Comparison of ENCODE assay signal across 9 cellular contexts in genomic region chr2:3576325-3576630, GRCh38. TPM values are rescaled to one million over a fixed set of nuclear protein-coding genes. Genes with fewer than 3 reads are reported as not detected.
A peak's percentile ranks its signal among the peaks of the same experiment; 100 is the strongest.
DNase-seq lines count a peak whose midpoint lies in the region; ATAC-seq and TF ChIP-seq lines count a peak whose summit lies in the region.
"Not testable (repeated sequence)": the region's sequence is repeated elsewhere in the genome, so short reads cannot be mapped to it uniquely, and the experiment has no call there.
"Had no signal": no experiment of that assay in that cellular context is flagged by ENCODE, and none has a peak within 500 bp of the region (broad histone marks: within the 10 kb centered on the region; RNA-seq: fewer than 3 reads in every experiment).

No MANE protein-coding gene starts in this region.

- H3K9me3 Mint-ChIP-seq in GM23338; activated T-helper 2 cell treated with anti-CD3 and anti-CD28 coated beads, Interferon-gamma antibody, Interleukin-2, Interleukin-4, amounts not matched to agents 10 μg/mL and 5 μg/mL and 100 μg/mL, durations not matched to agents 14 hours and 24 hours and 36 hours; dendritic cell treated with granulocyte-macrophage colony-stimulating factor and Interleukin-4, amounts not matched to agents 40 ng/mL and 50 ng/mL, for 4 days: not testable (repeated sequence)

- H3K79me2 ChIP-seq in GM23338 (replicated peaks; ENCODE audit: insufficient read depth) = peaks cover 62% of the 10 kb centered on the region

- peaks cover 36% of the 10 kb centered on the region for H3F3A ChIP-seq in GM23338 (replicated peaks; ENCODE audit: low read depth)

- DNase-seq in GM23338 (ENCODE audit: low spot score); Peyer's patch; activated T-helper 2 cell treated with anti-CD3 and anti-CD28 coated beads, Interferon-gamma antibody, Interleukin-2, Interleukin-4, amounts not matched to agents 10 μg/mL and 5 μg/mL and 100 μg/mL, durations not matched to agents 14 hours and 24 hours and 36 hours (ENCODE audit: low spot score); right atrium auricular region (ENCODE audit: low spot score): not testable (repeated sequence)

- peaks cover 51% of the 10 kb centered on the region for H4K20me1 ChIP-seq in GM23338 (replicated peaks; ENCODE audit: insufficient read depth)

- peaks cover 31% of the 10 kb centered on the region for H3K4me1 Mint-ChIP-seq in GM23338
- peaks cover 34% of the 10 kb centered on the region for H3K4me1 Mint-ChIP-seq in activated T-helper 2 cell treated with anti-CD3 and anti-CD28 coated beads, Interferon-gamma antibody, Interleukin-2, Interleukin-4, amounts not matched to agents 10 μg/mL and 5 μg/mL and 100 μg/mL, durations not matched to agents 14 hours and 24 hours and 36 hours (ENCODE audit: low read depth)
- H3K4me1 Mint-ChIP-seq in dendritic cell treated with granulocyte-macrophage colony-stimulating factor and Interleukin-4, amounts not matched to agents 40 ng/mL and 50 ng/mL, for 4 days (ENCODE audit: low read depth) = peaks cover 42% of the 10 kb centered on the region

- H3K4me1 ChIP-seq in GM23338 (ENCODE audit: insufficient read depth) (peaks cover 15% of the 10 kb centered on the region), Peyer's patch (peaks cover 0 to 33% (median 0%) of the 10 kb centered on the region in 4 donors), right atrium auricular region (peaks cover 0 to 48% of the 10 kb centered on the region in 2 donors), muscle layer of duodenum (ENCODE audit: control insufficient read depth in 1 of 2, insufficient read depth in 2 of 2, low read length in 2 of 2) (peaks cover 7 to 32% of the 10 kb centered on the region in 2 donors), skeletal muscle tissue (ENCODE audit: control insufficient read depth in 3 of 3, insufficient read depth in 3 of 3, low read length in 3 of 3) (peaks cover 10 to 30% (median 15%) of the 10 kb centered on the region in 3 donors)

- peak overlapping the region; percentile 99 for H3K27ac Mint-ChIP-seq in GM23338
- peak overlapping the region; percentile 90 for H3K27ac Mint-ChIP-seq in activated T-helper 2 cell treated with anti-CD3 and anti-CD28 coated beads, Interferon-gamma antibody, Interleukin-2, Interleukin-4, amounts not matched to agents 10 μg/mL and 5 μg/mL and 100 μg/mL, durations not matched to agents 14 hours and 24 hours and 36 hours
- peak overlapping the region; percentile 93 for H3K27ac Mint-ChIP-seq in dendritic cell treated with granulocyte-macrophage colony-stimulating factor and Interleukin-4, amounts not matched to agents 40 ng/mL and 50 ng/mL, for 4 days

- H3K4me3 ChIP-seq in GM23338 = peak overlapping the region; percentile 99
- peak overlapping the region; percentile 73 to 96 (median 82) for H3K4me3 ChIP-seq in Peyer's patch
- H3K4me3 ChIP-seq in right atrium auricular region = peak overlapping the region; percentile 88 to 91
- peak overlapping the region; percentile 78 to 82 for H3K4me3 ChIP-seq in muscle layer of duodenum (ENCODE audit: low read depth in 1 of 2, low read length in 2 of 2)
- H3K4me3 ChIP-seq in skeletal muscle tissue (ENCODE audit: low read length in 3 of 3) = peak overlapping the region; percentile 80 to 87 (median 82)

- H3K9me3 ChIP-seq in Peyer's patch; right atrium auricular region; muscle layer of duodenum (ENCODE audit: control insufficient read depth in 1 of 2, low read length in 2 of 2); skeletal muscle tissue (ENCODE audit: control insufficient read depth in 3 of 3, low read length in 3 of 3): not testable (repeated sequence)

- H3K36me3 Mint-ChIP-seq in GM23338 (ENCODE audit: low read depth) = peaks cover 59% of the 10 kb centered on the region
- H3K36me3 Mint-ChIP-seq in activated T-helper 2 cell treated with anti-CD3 and anti-CD28 coated beads, Interferon-gamma antibody, Interleukin-2, Interleukin-4, amounts not matched to agents 10 μg/mL and 5 μg/mL and 100 μg/mL, durations not matched to agents 14 hours and 24 hours and 36 hours (ENCODE audit: low read depth) = peaks cover 60% of the 10 kb centered on the region
- H3K36me3 Mint-ChIP-seq in dendritic cell treated with granulocyte-macrophage colony-stimulating factor and Interleukin-4, amounts not matched to agents 40 ng/mL and 50 ng/mL, for 4 days (ENCODE audit: low read depth) = peaks cover 65% of the 10 kb centered on the region

- H3K4me3 Mint-ChIP-seq in GM23338 = peak overlapping the region; percentile 99
- H3K4me3 Mint-ChIP-seq in activated T-helper 2 cell treated with anti-CD3 and anti-CD28 coated beads, Interferon-gamma antibody, Interleukin-2, Interleukin-4, amounts not matched to agents 10 μg/mL and 5 μg/mL and 100 μg/mL, durations not matched to agents 14 hours and 24 hours and 36 hours (ENCODE audit: low read depth) = peak overlapping the region; percentile 93
- H3K4me3 Mint-ChIP-seq in dendritic cell treated with granulocyte-macrophage colony-stimulating factor and Interleukin-4, amounts not matched to agents 40 ng/mL and 50 ng/mL, for 4 days = peak overlapping the region; percentile 89

- H3K36me3 ChIP-seq in GM23338 (ENCODE audit: insufficient read depth) (peaks cover 50% of the 10 kb centered on the region), Peyer's patch (peaks cover 0 to 51% (median 3%) of the 10 kb centered on the region in 3 donors), right atrium auricular region (peaks cover 54% of the 10 kb centered on the region), muscle layer of duodenum (ENCODE audit: control insufficient read depth in 1 of 2, insufficient read depth in 2 of 2, low read length in 2 of 2) (peaks cover 34 to 49% of the 10 kb centered on the region in 2 donors), skeletal muscle tissue (ENCODE audit: control insufficient read depth in 3 of 3, insufficient read depth in 3 of 3, low read length in 3 of 3) (peaks cover 19 to 43% (median 42%) of the 10 kb centered on the region in 3 donors)

- peaks cover 13% of the 10 kb centered on the region for H3K27me3 Mint-ChIP-seq in GM23338 (ENCODE audit: insufficient read depth, low read depth, poor library complexity)
- not testable (repeated sequence) for H3K27me3 Mint-ChIP-seq in activated T-helper 2 cell treated with anti-CD3 and anti-CD28 coated beads, Interferon-gamma antibody, Interleukin-2, Interleukin-4, amounts not matched to agents 10 μg/mL and 5 μg/mL and 100 μg/mL, durations not matched to agents 14 hours and 24 hours and 36 hours (ENCODE audit: low read depth); dendritic cell treated with granulocyte-macrophage colony-stimulating factor and Interleukin-4, amounts not matched to agents 40 ng/mL and 50 ng/mL, for 4 days

- peak overlapping the region; percentile 80 for H3K27ac ChIP-seq in 22Rv1
- H3K27ac ChIP-seq in GM23338 (ENCODE audit: low read depth) = peak overlapping the region; percentile 94
- peak overlapping the region in 3 of 4 donors; percentile 86 to 94 (median 91) for H3K27ac ChIP-seq in Peyer's patch
- H3K27ac ChIP-seq in right atrium auricular region = peak overlapping the region; percentile 90 to 96
- peak overlapping the region; percentile 81 for H3K27ac ChIP-seq in muscle layer of duodenum (ENCODE audit: low read length)
- H3K27ac ChIP-seq in skeletal muscle tissue (ENCODE audit: low read depth, low read length) = peak overlapping the region; percentile 89

- not testable (repeated sequence) for ATAC-seq in GM23338

- peak overlapping the region; percentile 88 to 90 (median 89) for H3K9ac ChIP-seq in skeletal muscle tissue (ENCODE audit: low read depth in 1 of 3, low read length in 3 of 3)

- not testable (repeated sequence) for TF ChIP-seq CTCF in 22Rv1 (IDR thresholded peaks at IDR 0.05); GM23338 (conservative IDR thresholded peaks at IDR 0.05; ENCODE audit: low read depth in 2 of 2); Peyer's patch (IDR thresholded peaks at IDR 0.05); right atrium auricular region (IDR thresholded peaks at IDR 0.05)

- intact Hi-C loops in activated T-helper 2 cell treated with anti-CD3 and anti-CD28 coated beads, Interferon-gamma antibody, Interleukin-2, Interleukin-4, amounts not matched to agents 10 μg/mL and 5 μg/mL and 100 μg/mL, durations not matched to agents 14 hours and 24 hours and 36 hours (cut with micrococcal nuclease) = loop anchor here (5.0 kb wide), 1 partner anchor 354 kb away; no protein-coding TSS in a partner anchor
- intact Hi-C loops in dendritic cell treated with granulocyte-macrophage colony-stimulating factor and Interleukin-4, amounts not matched to agents 40 ng/mL and 50 ng/mL, for 4 days (cut with micrococcal nuclease) = loop anchor here (5.0 kb wide), 1 partner anchor 199 kb away; the partner anchor contains the start of genes EIPR1 and TRAPPC12

- not testable (repeated sequence) for H3K9me2 ChIP-seq in GM23338 (ENCODE audit: insufficient read depth)

- H3K4me2 ChIP-seq in GM23338 = peak overlapping the region; percentile 92

- not testable (repeated sequence) for TF ChIP-seq POLR2A in Peyer's patch (IDR thresholded peaks at IDR 0.05)

- not testable (repeated sequence) for H2AFZ ChIP-seq in GM23338

- not testable (repeated sequence) for H3K27me3 ChIP-seq in GM23338 (ENCODE audit: insufficient read depth); Peyer's patch; right atrium auricular region; muscle layer of duodenum (ENCODE audit: low read depth, low read length); skeletal muscle tissue (ENCODE audit: control insufficient read depth in 3 of 3, insufficient read depth in 3 of 3, low read length in 3 of 3)

RNA-seq across cellular contexts. Expression of gene RPS7, which starts 1.2 kb away (rescaled TPM):
- total RNA-seq in GM23338 (2014; rRNA removed; shearing (Covaris generic)) = 2,575 and 2,742 TPM in 2 replicates
- 2,161 and 2,244 TPM in 2 replicates for polyA plus RNA-seq in GM23338 (2016; fragmentation: Nextera tagmentation; extraction: Ambion mirVana)
- 1,000 to 10,000 TPM in 3 of 4 donors, 100 to 1,000 TPM in 1; 855 to 2,886 (median 1,081) TPM for total RNA-seq in Peyer's patch
- 1,612 and 1,642 TPM in 2 replicates for total RNA-seq in activated T-helper 2 cell treated with anti-CD3 and anti-CD28 coated beads, Interferon-gamma antibody, Interleukin-2, Interleukin-4, amounts not matched to agents 10 μg/mL and 5 μg/mL and 100 μg/mL, durations not matched to agents 14 hours and 24 hours and 36 hours
- total RNA-seq in right atrium auricular region = 1,000 to 10,000 TPM; 1,479 to 1,487 TPM
- 2,490 TPM for total RNA-seq in skeletal muscle tissue

RNA-seq across cellular contexts. Expression of gene RNASEH1, which starts 18.1 kb away (rescaled TPM):
- 33.2 and 42.0 TPM in 2 replicates for total RNA-seq in GM23338 (2014; rRNA removed; shearing (Covaris generic))
- polyA plus RNA-seq in GM23338 (2016; fragmentation: Nextera tagmentation; extraction: Ambion mirVana) = 35.5 and 40.7 TPM in 2 replicates
- total RNA-seq in Peyer's patch = 10 to 100 TPM in 3 of 4 donors, 1 to 10 TPM in 1; 8.2 to 42.9 (median 14.8) TPM
- 29.0 and 30.3 TPM in 2 replicates for total RNA-seq in activated T-helper 2 cell treated with anti-CD3 and anti-CD28 coated beads, Interferon-gamma antibody, Interleukin-2, Interleukin-4, amounts not matched to agents 10 μg/mL and 5 μg/mL and 100 μg/mL, durations not matched to agents 14 hours and 24 hours and 36 hours
- total RNA-seq in right atrium auricular region = 10 to 100 TPM; 16.9 to 18.6 TPM
- 14.6 TPM for total RNA-seq in skeletal muscle tissue

RNA-seq across cellular contexts. Expression of gene COLEC11, which starts 18.6 kb away (rescaled TPM):
- 0.43 and 1.3 TPM in 2 replicates for total RNA-seq in GM23338 (2014; rRNA removed; shearing (Covaris generic))
- polyA plus RNA-seq in GM23338 (2016; fragmentation: Nextera tagmentation; extraction: Ambion mirVana) = 1.5 and 1.8 TPM in 2 replicates
- total RNA-seq in Peyer's patch (1 to 10 TPM in 2 of 4 donors, under 1 TPM in 1, not detected in 1; 0.70 to 5.8 (median 1.1) TPM), right atrium auricular region (10 to 100 TPM; 27.8 to 56.6 TPM), skeletal muscle tissue (not detected)
- 0.11 TPM in 1 of 2 replicates, not detected in the other for total RNA-seq in activated T-helper 2 cell treated with anti-CD3 and anti-CD28 coated beads, Interferon-gamma antibody, Interleukin-2, Interleukin-4, amounts not matched to agents 10 μg/mL and 5 μg/mL and 100 μg/mL, durations not matched to agents 14 hours and 24 hours and 36 hours
- total RNA-seq: LHCN-M2 had no signal

RNA-seq across cellular contexts. Expression of gene ADI1, which starts 56.9 kb away (rescaled TPM):
- 16.3 and 17.3 TPM in 2 replicates for total RNA-seq in GM23338 (2014; rRNA removed; shearing (Covaris generic))
- 31.9 and 34.1 TPM in 2 replicates for polyA plus RNA-seq in GM23338 (2016; fragmentation: Nextera tagmentation; extraction: Ambion mirVana)
- total RNA-seq in Peyer's patch = 100 to 1,000 TPM in 1 of 4 donors, 10 to 100 TPM in 3; 43.7 to 207 (median 71.0) TPM
- 39.8 and 42.7 TPM in 2 replicates for total RNA-seq in activated T-helper 2 cell treated with anti-CD3 and anti-CD28 coated beads, Interferon-gamma antibody, Interleukin-2, Interleukin-4, amounts not matched to agents 10 μg/mL and 5 μg/mL and 100 μg/mL, durations not matched to agents 14 hours and 24 hours and 36 hours
- 100 to 1,000 TPM; 130 to 184 TPM for total RNA-seq in right atrium auricular region
- 38.1 TPM for total RNA-seq in skeletal muscle tissue

Comparison
In these comparisons a context has a peak if more than half of its experiments do, and no peak if none do; other contexts are left out.
1. RNA of gene COLEC11, which starts 18.6 kb away (total RNA-seq): 27.8 to 56.6 TPM in right atrium auricular region; 0.43 to 1.3 TPM in GM23338, 0.70 to 5.8 TPM in Peyer's patch, 0.11 TPM in activated T-helper 2 cell treated with anti-CD3 and anti-CD28 coated beads, Interferon-gamma antibody, Interleukin-2, Interleukin-4, amounts not matched to agents 10 μg/mL and 5 μg/mL and 100 μg/mL, durations not matched to agents 14 hours and 24 hours and 36 hours and not detected in skeletal muscle tissue (single experiment); every median in the first group is over 4 times any median in the second.
2. Peak in every context shown above with its lines, with median percentiles within 50 percentile points of each other: H3K27ac ChIP-seq, H3K4me3 ChIP-seq, H3K27ac Mint-ChIP-seq and H3K4me3 Mint-ChIP-seq.